8 cellular contexts compared by ENCODE assay signal in the genomic region with DNA sequence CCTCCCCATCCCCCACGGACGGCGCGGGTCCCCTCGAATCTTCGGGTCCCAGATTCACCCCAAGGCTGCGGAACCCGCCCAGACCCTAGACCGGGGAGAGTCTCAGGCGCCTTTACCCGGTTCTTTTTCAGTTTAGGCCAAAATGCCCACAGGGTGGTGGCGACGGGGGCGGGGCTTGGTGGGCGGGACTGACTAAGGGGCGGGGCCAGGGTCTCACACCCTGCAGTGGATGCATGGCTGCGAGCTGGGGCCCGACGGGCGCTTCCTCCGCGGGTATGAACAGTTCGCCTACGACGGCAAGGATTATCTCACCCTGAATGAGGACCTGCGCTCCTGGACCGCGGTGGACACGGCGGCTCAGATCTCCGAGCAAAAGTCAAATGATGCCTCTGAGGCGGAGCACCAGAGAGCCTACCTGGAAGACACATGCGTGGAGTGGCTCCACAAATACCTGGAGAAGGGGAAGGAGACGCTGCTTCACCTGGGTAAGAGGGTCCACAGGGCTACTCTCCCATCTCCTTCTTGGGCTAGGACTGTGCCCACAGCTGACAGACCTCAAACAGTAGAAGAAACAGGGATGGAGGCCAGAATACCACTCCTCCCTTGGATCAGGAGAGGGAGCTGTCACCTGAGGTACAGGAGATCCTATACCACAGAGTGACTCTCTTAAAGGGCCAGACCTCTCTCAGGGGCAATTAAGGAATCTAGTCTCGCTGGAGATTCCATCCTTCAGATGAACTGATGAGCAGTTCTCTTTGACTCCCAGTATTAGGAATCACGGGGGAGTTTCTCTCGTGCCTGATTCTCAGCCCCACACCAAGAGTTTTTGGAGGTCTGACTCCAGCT. TPM values are rescaled to one million over a fixed set of nuclear protein-coding genes. Genes with fewer than 3 reads are reported as not detected.
DNase-seq lines count a peak whose midpoint lies in the region; ATAC-seq and TF ChIP-seq lines count a peak whose summit lies in the region.

No MANE protein-coding gene starts in this region.

- peak overlapping the region; percentile 93 for H3K4me3 ChIP-seq in CD8-positive, alpha-beta T cell (ENCODE audit: low read depth, low read length)
- H3K4me3 ChIP-seq in HEK293 (ENCODE audit: low read depth, low read length), result peak overlapping the region; percentile 78
- H3K4me3 ChIP-seq in epithelial cell of esophagus (ENCODE audit: low read length), result peak overlapping the region; percentile 81
- H3K4me3 ChIP-seq in muscle layer of colon (ENCODE audit: low read depth in 1 of 2, low read length in 2 of 2), result peak overlapping the region; percentile 92 to 100

- peak overlapping the region; percentile 98 for H3K27ac Mint-ChIP-seq in CD8-positive, alpha-beta T cell

- DNase-seq in CD8-positive, alpha-beta T cell, result peak; percentile 69 to 90 (median 83)
- peak; percentile 76 for DNase-seq in NK-92 treated with Interleukin-12 subunit alpha and Interleukin-12 subunit beta, amount 100 ng/mL, for 24 hours (lab: John Stamatoyannopoulos, UW)
- DNase-seq in activated T-cell treated with anti-CD3 and anti-CD28 coated beads for 1 hour (ENCODE audit: low read depth) (peak; percentile 78), epithelial cell of esophagus (ENCODE audit: low read depth) (peak; percentile 79), inferior parietal cortex (ENCODE audit: extremely low spot score) (no peak)
- peak; percentile 74 to 80 for DNase-seq in stimulated activated CD8-positive, alpha-beta memory T cell treated with anti-CD3 and anti-CD28 coated beads, Interleukin-7, amount 100 ng/mL, for 4 hours (ENCODE audit: low read depth in 2 of 2)

- H3K36me3 ChIP-seq in CD8-positive, alpha-beta T cell (ENCODE audit: insufficient read depth, low read length), result peaks cover 32% of the 10 kb centered on the region
- H3K36me3 ChIP-seq in HEK293 (ENCODE audit: control insufficient read depth in 2 of 2, insufficient read depth in 1 of 2, low read length in 2 of 2) (peaks cover 21 to 41% of the 10 kb centered on the region in 2 experiments; a peak in 2 of 3 replicates), muscle layer of colon (ENCODE audit: insufficient read depth, low read length) (peaks cover 38% of the 10 kb centered on the region)

- H3K27ac ChIP-seq in CD8-positive, alpha-beta T cell (ENCODE audit: low read depth, low read length), result peak overlapping the region; percentile 96
- peak overlapping the region; percentile 80; the same call in 1 of the 2 replicates for H3K27ac ChIP-seq in HEK293 (ENCODE audit: extremely low read depth, low read depth, low read length)
- peak overlapping the region; percentile 99 for H3K27ac ChIP-seq in muscle layer of colon (ENCODE audit: low read depth, low read length)

- H3K4me1 ChIP-seq in CD8-positive, alpha-beta T cell (ENCODE audit: insufficient read depth, low read length), result peaks cover 40% of the 10 kb centered on the region
- H3K4me1 ChIP-seq in HEK293 (ENCODE audit: control insufficient read depth, insufficient read depth, low read length), result no peaks in the 10 kb centered on the region
- H3K4me1 ChIP-seq in muscle layer of colon (ENCODE audit: insufficient read depth, low read length), result peaks cover 15% of the 10 kb centered on the region

- H3K4me3 Mint-ChIP-seq in CD8-positive, alpha-beta T cell, result peak overlapping the region; percentile 99

- peaks cover 52% of the 10 kb centered on the region for H3K36me3 Mint-ChIP-seq in CD8-positive, alpha-beta T cell

- peak; percentile 51 for ATAC-seq in CD8-positive, alpha-beta T cell

- POLR2A ChIA-PET in CD8-positive, alpha-beta T cell (lab: Charles Lee), result interaction anchor here (0.6 to 8.2 kb wide), 16 partner anchors 8 to 191 kb away, joined by 3 to 359 read pairs (median 4); partner anchors contain the start of genes ABCF1 and PRR3
- POLR2A ChIA-PET in HEK293 (lab: Yijun Ruan, JAX), result interaction anchor here (0.5 to 1.7 kb wide), 11 partner anchors 10 to 241 kb away, joined by 3 to 11 read pairs (median 3); partner anchors contain the start of gene ABCF1

- intact Hi-C loops in CD8-positive, alpha-beta T cell (cut with DNase I, micrococcal nuclease), result no loop called here

- H3K9me3 ChIP-seq in CD8-positive, alpha-beta T cell (ENCODE audit: low read length), result no peaks in the 10 kb centered on the region
- H3K9me3 ChIP-seq in HEK293 (ENCODE audit: control insufficient read depth, insufficient read depth, low read depth, low read length) (no peaks in the 10 kb centered on the region), muscle layer of colon (ENCODE audit: low read length) (no peaks in the 10 kb centered on the region)

- no peaks in the 10 kb centered on the region for H3K27me3 ChIP-seq in CD8-positive, alpha-beta T cell (ENCODE audit: insufficient read depth, low read length)
- no peaks in the 10 kb centered on the region for H3K27me3 ChIP-seq in muscle layer of colon (ENCODE audit: control insufficient read depth in 1 of 2, insufficient read depth in 2 of 2, low read length in 2 of 2)

- H3K9ac ChIP-seq in muscle layer of colon (ENCODE audit: low read length), result peak overlapping the region; percentile 95

- CTCF ChIA-PET in CD8-positive, alpha-beta T cell (lab: Charles Lee), result interaction anchor here (1.3 to 5.9 kb wide), 6 partner anchors 8 to 232 kb away, joined by 4 to 129 read pairs (median 26); no protein-coding TSS in a partner anchor
- CTCF ChIA-PET in HEK293 (lab: Yijun Ruan, JAX), result interaction anchor here (0.6 to 2.1 kb wide), 7 partner anchors 13 to 599 kb away, joined by 3 to 15 read pairs (median 5); no protein-coding TSS in a partner anchor

- TF ChIP-seq CTCF in CD8-positive, alpha-beta T cell (IDR thresholded peaks at IDR 0.05), result no peak
- TF ChIP-seq CTCF in HEK293 (tag by site-specific recombination; IDR thresholded peaks at IDR 0.05) (no peak), epithelial cell of esophagus (IDR thresholded peaks at IDR 0.05; ENCODE audit: insufficient read depth, low read depth, low read length, missing control alignments) (no peak)

- H3K27me3 Mint-ChIP-seq in CD8-positive, alpha-beta T cell (ENCODE audit: low read depth), result no peaks in the 10 kb centered on the region

- peaks cover 60% of the 10 kb centered on the region for H3K4me1 Mint-ChIP-seq in CD8-positive, alpha-beta T cell (ENCODE audit: low read depth)

- no peaks in the 10 kb centered on the region for H3K9me3 Mint-ChIP-seq in CD8-positive, alpha-beta T cell

TF ChIP-seq in HEK293, 187 proteins besides CTCF, POLR2A, EP300 and RAD21 (continues in another document):
- peak; percentile 41 for TF ChIP-seq SP2 (tag by site-specific recombination; IDR thresholded peaks at IDR 0.05)
- TF ChIP-seq AEBP2 (tag by site-specific recombination; IDR thresholded peaks at IDR 0.05; ENCODE audit: borderline replicate concordance), result no peak
- TF ChIP-seq ZNF202 (tag by site-specific recombination; IDR thresholded peaks at IDR 0.05; ENCODE audit: borderline replicate concordance), result no peak
- TF ChIP-seq ZNF449 (tag by site-specific recombination; IDR thresholded peaks at IDR 0.05), result no peak
- TF ChIP-seq ZNF174 (tag by site-specific recombination; IDR thresholded peaks at IDR 0.05), result no peak
- TF ChIP-seq ZXDB (tag by site-specific recombination; IDR thresholded peaks at IDR 0.05), result no peak
- TF ChIP-seq ZNF610 (tag by site-specific recombination; IDR thresholded peaks at IDR 0.05; ENCODE audit: borderline replicate concordance), result no peak
- TF ChIP-seq ZNF561 (tag by site-specific recombination; IDR thresholded peaks at IDR 0.05; ENCODE audit: borderline replicate concordance), result peak; percentile 3; the same call in 1 of the 2 replicates
- no peak for TF ChIP-seq ZNF548 (tag by site-specific recombination; IDR thresholded peaks at IDR 0.05)
- no peak for TF ChIP-seq ZNF658 (tag by site-specific recombination; IDR thresholded peaks at IDR 0.05)
- TF ChIP-seq ZNF146 (tag by site-specific recombination; IDR thresholded peaks at IDR 0.05), result no peak
- TF ChIP-seq BCL6B (tag by site-specific recombination; IDR thresholded peaks at IDR 0.05), result no peak

RNA-seq across cellular contexts. Expression of gene HLA-E, which starts 0.9 kb away (rescaled TPM):
- total RNA-seq in CD8-positive, alpha-beta T cell, result 1,000 to 10,000 TPM; 1,266 to 1,281 TPM
